Comparison of ENCODE assay signal across 8 cellular contexts in the genomic region with DNA sequence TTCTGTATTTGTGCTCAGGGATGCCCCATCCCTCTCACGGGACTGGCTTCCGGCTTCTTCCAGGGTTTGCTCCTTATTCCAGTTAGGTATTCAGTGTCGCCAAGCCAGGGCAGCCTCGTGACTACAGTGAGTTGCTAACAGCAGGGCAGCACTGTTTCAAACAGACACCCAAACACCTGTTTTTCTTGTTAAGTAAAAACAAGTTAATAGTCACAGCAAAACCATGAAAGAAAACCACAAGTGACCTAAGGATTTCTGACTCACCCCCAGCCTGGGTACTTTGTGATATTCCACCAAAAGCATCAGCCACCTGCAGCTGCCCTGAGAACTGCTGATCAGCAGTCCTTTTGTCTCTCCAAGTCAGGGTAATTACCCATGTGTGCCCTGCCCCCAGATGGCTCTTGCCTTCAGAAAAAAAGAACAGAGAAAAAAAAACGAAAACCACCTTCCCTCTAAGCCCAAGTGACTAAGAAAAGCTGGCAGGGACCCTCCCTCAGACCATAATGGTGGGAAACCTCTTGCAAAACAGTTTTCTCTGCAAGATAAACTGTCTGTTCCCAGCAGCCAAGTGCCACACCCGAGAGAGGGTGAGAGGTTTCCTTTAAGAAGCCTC.
DNase-seq lines count a peak whose midpoint lies in the region; ATAC-seq lines count a peak whose summit lies in the region.

No MANE protein-coding gene starts in this region.

- H3K4me3 Mint-ChIP-seq in activated T-cell treated with anti-CD3 and anti-CD28 coated beads, Interleukin-2, amount 50 U/mL, for 72 hours, result peak overlapping the region; percentile 33 to 45

- H3K36me3 Mint-ChIP-seq in activated T-cell treated with anti-CD3 and anti-CD28 coated beads, Interleukin-2, amount 50 U/mL, for 72 hours (ENCODE audit: insufficient read depth in 2 of 2), result no peaks in the 10 kb centered on the region

- H3K27me3 Mint-ChIP-seq in activated T-cell treated with anti-CD3 and anti-CD28 coated beads, Interleukin-2, amount 50 U/mL, for 72 hours (ENCODE audit: low read depth), result peaks cover 36% of the 10 kb centered on the region

- H3K27ac Mint-ChIP-seq in activated T-cell treated with anti-CD3 and anti-CD28 coated beads, Interleukin-2, amount 50 U/mL, for 72 hours, result peak overlapping the region; percentile 25

- peak; percentile 28 for DNase-seq in AML-193 (lab: John Stamatoyannopoulos, UW)
- DNase-seq in NCI-H69 (lab: John Stamatoyannopoulos, UW), result peak; percentile 66
- peak; percentile 68 to 76 for DNase-seq in activated T-cell treated with anti-CD3 and anti-CD28 coated beads, Interleukin-2, amount 50 U/mL, for 72 hours
- peak; percentile 95 for DNase-seq in iPS DF 19.7 (ENCODE audit: low read depth, low spot score)
- peak; percentile 6 for DNase-seq in stimulated activated CD8-positive, alpha-beta memory T cell treated with anti-CD3 and anti-CD28 coated beads, Interleukin-15, amount 100 ng/mL, for 1 hour (ENCODE audit: low read depth)
- DNase-seq in NCI-H82 (lab: John Stamatoyannopoulos, UW), result no peak

- H3K4me1 Mint-ChIP-seq in activated T-cell treated with anti-CD3 and anti-CD28 coated beads, Interleukin-2, amount 50 U/mL, for 72 hours (ENCODE audit: low read depth), result peaks cover 81% of the 10 kb centered on the region

- ATAC-seq in GM19035 (IDR thresholded peaks at IDR 0.05; ENCODE audit: unreplicated experiment), result peak; percentile 82
- ATAC-seq in HG03103 (IDR thresholded peaks at IDR 0.05; ENCODE audit: low read depth, unreplicated experiment), result peak; percentile 80
- ATAC-seq in activated T-cell treated with anti-CD3 and anti-CD28 coated beads, Interleukin-2, amount 50 U/mL, for 72 hours (replicated peaks in 1 of 2), result peak; percentile 84 to 85

- H3K9me3 Mint-ChIP-seq in activated T-cell treated with anti-CD3 and anti-CD28 coated beads, Interleukin-2, amount 50 U/mL, for 72 hours, result no peaks in the 10 kb centered on the region
